ENCODE assay signal across 15 cellular contexts in genomic region chrX:102142274-102142673, GRCh38. TPM values are rescaled to one million over a fixed set of nuclear protein-coding genes. Genes with fewer than 3 reads are reported as not detected.
DNase-seq lines count a peak whose midpoint lies in the region; FAIRE-seq and TF ChIP-seq lines count a peak whose summit lies in the region.
"Not testable (repeated sequence)": the region's sequence is repeated elsewhere in the genome, so short reads cannot be mapped to it uniquely, and the experiment has no call there.
"Had no signal": no experiment of that assay in that cellular context is flagged by ENCODE, and none has a peak within 500 bp of the region (broad histone marks: within the 10 kb centered on the region; RNA-seq: fewer than 3 reads in every experiment).

TSS of gene TCEAL6 (minus strand) at chrX:102142481.

- intact Hi-C loops in kidney (cut with DNase I); posterior cingulate gyrus (cut with DNase I); thyroid gland (cut with DNase I): not testable (repeated sequence)

- not testable (repeated sequence) for H3K9me3 ChIP-seq in endocrine pancreas (ENCODE audit: control insufficient read depth, low read length); kidney (ENCODE audit: control insufficient read depth in 1 of 2, low read length in 2 of 2); thyroid gland

- DNase-seq in Ammon's horn (ENCODE audit: low spot score) = peak; percentile 1
- peak; percentile 38 for DNase-seq in NCI-H2227 (lab: John Stamatoyannopoulos, UW; ENCODE audit: unreplicated experiment)
- peak; percentile 32 for DNase-seq in kidney
- peak in 7 of 10 donors; percentile 13 to 85 (median 41) for DNase-seq in posterior cingulate gyrus
- DNase-seq in thyroid gland = peak; percentile 28 to 30

- not testable (repeated sequence) for TF ChIP-seq CTCF in brain (conservative IDR thresholded peaks at IDR 0.05); kidney (IDR thresholded peaks at IDR 0.05; ENCODE audit: borderline replicate concordance, extremely low read depth, insufficient read depth); thyroid gland (IDR thresholded peaks at IDR 0.05)

- not testable (repeated sequence) for FAIRE-seq in kidney (lab: Jason Lieb, UNC)

- H3K4me1 Mint-ChIP-seq in activated naive CD4-positive, alpha-beta T cell treated with anti-CD3 and anti-CD28 coated beads, Interleukin-2, amount 50 U/mL, for 24 hours; brain: not testable (repeated sequence)

- WGBS in thyroid gland, 2 donors = 1% methylated on average over 11 of the region's 31 CpGs; no CpG with 5 or more reads in 1 of the 2 donors

- H3K4me1 ChIP-seq in endocrine pancreas (ENCODE audit: control insufficient read depth, insufficient read depth, low read length); kidney (ENCODE audit: control insufficient read depth in 1 of 2, insufficient read depth in 1 of 2, low read depth in 1 of 2, low read length in 2 of 2); thyroid gland: not testable (repeated sequence)

- H3K9ac ChIP-seq in endocrine pancreas (ENCODE audit: control insufficient read depth, insufficient read depth, low read length); kidney (ENCODE audit: low read length in 2 of 2): not testable (repeated sequence)

- H3K27me3 Mint-ChIP-seq in activated naive CD4-positive, alpha-beta T cell treated with anti-CD3 and anti-CD28 coated beads, Interleukin-2, amount 50 U/mL, for 24 hours = peaks cover 15% of the 10 kb centered on the region
- H3K27me3 Mint-ChIP-seq in brain = peaks cover 15% of the 10 kb centered on the region

- H3K36me3 Mint-ChIP-seq in activated naive CD4-positive, alpha-beta T cell treated with anti-CD3 and anti-CD28 coated beads, Interleukin-2, amount 50 U/mL, for 24 hours; brain: not testable (repeated sequence)

- H3K9me3 Mint-ChIP-seq in activated naive CD4-positive, alpha-beta T cell treated with anti-CD3 and anti-CD28 coated beads, Interleukin-2, amount 50 U/mL, for 24 hours = not testable (repeated sequence)
- H3K9me3 Mint-ChIP-seq in brain = peaks cover 0 to 15% (median 0%) of the 10 kb centered on the region in 5 experiments

- H3K27ac ChIP-seq in kidney (ENCODE audit: low read depth in 2 of 2, low read length in 2 of 2); thyroid gland: not testable (repeated sequence)

- not testable (repeated sequence) for TF ChIP-seq POLR2A in thyroid gland (IDR thresholded peaks at IDR 0.05)

- not testable (repeated sequence) for H3K27ac Mint-ChIP-seq in activated naive CD4-positive, alpha-beta T cell treated with anti-CD3 and anti-CD28 coated beads, Interleukin-2, amount 50 U/mL, for 24 hours; brain

- not testable (repeated sequence) for H3K36me3 ChIP-seq in endocrine pancreas (ENCODE audit: control insufficient read depth, insufficient read depth, low read length); kidney (ENCODE audit: control insufficient read depth in 1 of 2, insufficient read depth in 2 of 2, low read length in 2 of 2); thyroid gland

- peak within 1 kb of the TSS; percentile 26 for H3K4me3 Mint-ChIP-seq in activated naive CD4-positive, alpha-beta T cell treated with anti-CD3 and anti-CD28 coated beads, Interleukin-2, amount 50 U/mL, for 24 hours
- H3K4me3 Mint-ChIP-seq in brain = not testable (repeated sequence)

- H3K27me3 ChIP-seq in endocrine pancreas (ENCODE audit: control insufficient read depth, insufficient read depth, low read length); thyroid gland: not testable (repeated sequence)

- H3K4me3 ChIP-seq in endocrine pancreas (ENCODE audit: control insufficient read depth, insufficient read depth, low read length) = peak within 1 kb of the TSS; percentile 1
- H3K4me3 ChIP-seq in kidney (ENCODE audit: low read length in 2 of 2); thyroid gland (replicated peaks in 1 of 3): not testable (repeated sequence)

RNA-seq across cellular contexts. Expression of gene TCEAL6, which starts in this region (rescaled TPM):
- 66.4 TPM for polyA plus RNA-seq in brain (ENCODE audit: insufficient read depth, low read depth, low replicate concordance)
- total RNA-seq in kidney = not detected
- polyA plus RNA-seq in kidney (ENCODE audit: insufficient read depth, low read depth, low replicate concordance) = 1.1 TPM
- under 1 TPM in 1 of 4 donors, not detected in 3; 0.33 TPM for total RNA-seq in thyroid gland
- total RNA-seq: CD4-positive, alpha-beta memory T cell; Daoy; H7; HFFc6; HT1080 had no signal
- polyA plus RNA-seq: A549; CD14-positive monocyte; CD4-positive, alpha-beta memory T cell had no signal

Comparison
In these comparisons a context has a peak if more than half of its experiments do, and no peak if none do; other contexts are left out.
1. RNA of gene TCEAL6 (polyA plus RNA-seq): 66.4 TPM in brain (single experiment); 1.1 TPM in kidney (single experiment); every median in the first group is over 10 times any median in the second.
2. Peak in DNase-seq in thyroid gland; RNA of the gene not detected or under 1 TPM.
3. Peak in every context shown above with its lines, with median percentiles within 50 percentile points of each other: DNase-seq.